ENCODE assay signal across 11 cellular contexts in the genomic region with DNA sequence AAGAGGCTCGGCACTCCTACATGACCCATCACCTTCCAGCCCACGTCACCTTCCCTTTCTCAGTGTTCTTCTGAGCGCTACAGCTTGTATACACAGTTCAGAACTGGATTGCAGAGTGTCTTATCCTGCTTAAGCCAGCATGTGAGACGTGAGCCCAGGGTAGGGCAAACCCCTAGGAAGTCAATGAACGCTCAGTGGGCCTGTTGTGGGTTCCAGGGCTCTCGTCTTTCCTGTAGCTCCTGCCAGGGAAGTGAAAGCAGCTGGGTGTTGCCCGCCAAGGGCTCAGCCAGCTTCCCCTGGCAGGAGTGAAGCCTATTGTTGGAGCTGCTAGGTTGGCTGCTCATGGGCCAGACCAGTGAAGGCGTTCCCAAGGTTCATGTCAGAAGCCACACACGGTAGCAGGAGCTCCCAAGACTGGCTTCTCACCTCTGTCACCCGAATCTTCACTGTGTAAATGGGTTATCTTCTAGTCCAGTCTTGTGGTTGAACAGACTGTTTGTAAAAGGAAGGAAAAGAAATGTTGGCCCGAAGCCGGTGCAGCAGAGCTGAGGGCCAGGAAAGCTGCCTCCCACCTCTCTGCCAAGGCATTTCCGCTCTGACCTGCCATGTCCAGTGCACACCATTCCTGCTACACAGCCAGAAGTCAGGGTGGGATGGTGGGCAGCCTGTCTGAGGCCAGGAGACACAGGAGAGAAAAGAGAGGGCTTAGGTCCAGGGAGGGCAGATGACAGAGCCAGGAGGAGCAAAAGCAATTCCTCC.
DNase-seq lines count a peak whose midpoint lies in the region; ATAC-seq and TF ChIP-seq lines count a peak whose summit lies in the region.
"Had no signal": no experiment of that assay in that cellular context is flagged by ENCODE, and none has a peak within 500 bp of the region (broad histone marks: within the 10 kb centered on the region; RNA-seq: fewer than 3 reads in every experiment).

No MANE protein-coding gene starts in this region.

- TF ChIP-seq CTCF in transverse colon (IDR thresholded peaks at IDR 0.05) (no peak), type B pancreatic cell (conservative IDR thresholded peaks at IDR 0.05) (no peak), GM13976 (IDR thresholded peaks at IDR 0.05; ENCODE audit: borderline replicate concordance, control extremely low read depth, extremely low read depth, insufficient read depth, missing control alignments) (no peak)

- no peak for TF ChIP-seq POLR2A in transverse colon (IDR thresholded peaks at IDR 0.05)

- H3K4me1 Mint-ChIP-seq in type B pancreatic cell (ENCODE audit: unreplicated experiment): peaks cover 24% of the 10 kb centered on the region
- peaks cover 12% of the 10 kb centered on the region for H3K4me1 Mint-ChIP-seq in activated T-helper 17 cell treated with anti-CD3 and anti-CD28 coated beads, Interleukin-2, amount 50 U/mL, for 72 hours

- no peak overlapping the region for H3K4me3 Mint-ChIP-seq in type B pancreatic cell
- H3K4me3 Mint-ChIP-seq in activated T-helper 17 cell treated with anti-CD3 and anti-CD28 coated beads, Interleukin-2, amount 50 U/mL, for 72 hours: no peak overlapping the region
- H3K4me3 Mint-ChIP-seq: activated CD8-positive, alpha-beta T cell treated with anti-CD3 and anti-CD28 coated beads, Interleukin-2, amount 10 ng/mL, durations not matched to agents 7 days and 5 days had no signal

- WGBS in transverse colon (ENCODE audit: low coverage in 1 of 2), 2 donors: 61 to 81% methylated on average over 3 to 13 of the region's 13 CpGs

- H3K27ac ChIP-seq in transverse colon: peak overlapping the region; percentile 72 to 80 (median 73)

- intact Hi-C loops in transverse colon (cut with DNase I; ENCODE audit: low total_unique reads): no loop called here

- no peak overlapping the region for H3K4me3 ChIP-seq in transverse colon
- H3K4me3 ChIP-seq: Peyer's patch had no signal

- no peaks in the 10 kb centered on the region for H3K9me3 ChIP-seq in transverse colon
- H3K9me3 ChIP-seq: Peyer's patch had no signal

- H3K36me3 ChIP-seq in transverse colon: no peaks in the 10 kb centered on the region
- H3K36me3 ChIP-seq: Peyer's patch had no signal

- peak; percentile 86 for DNase-seq in MV-4-11 (lab: John Stamatoyannopoulos, UW)
- DNase-seq in mucosa of gallbladder (ENCODE audit: low spot score): peak; percentile 75
- no peak for DNase-seq in transverse colon
- DNase-seq in type B pancreatic cell (ENCODE audit: extremely low spot score, unreplicated experiment): no peak
- DNase-seq in activated CD4-positive, alpha-beta T cell treated with anti-CD3 and anti-CD28 coated beads, Interleukin-2, amount 50 U/mL, for 48 hours: no peak
- DNase-seq in GM13976 (ENCODE audit: low spot score): no peak
- DNase-seq: activated CD8-positive, alpha-beta T cell treated with anti-CD3 and anti-CD28 coated beads, Interleukin-2, amount 10 ng/mL, durations not matched to agents 7 days and 5 days; EL; Peyer's patch had no signal

- TF ChIP-seq EP300 in transverse colon (IDR thresholded peaks at IDR 0.05; ENCODE audit: low read depth): no peak

- no peak overlapping the region for H3K27ac Mint-ChIP-seq in type B pancreatic cell
- no peak overlapping the region for H3K27ac Mint-ChIP-seq in activated T-helper 17 cell treated with anti-CD3 and anti-CD28 coated beads, Interleukin-2, amount 50 U/mL, for 72 hours
- H3K27ac Mint-ChIP-seq: activated CD8-positive, alpha-beta T cell treated with anti-CD3 and anti-CD28 coated beads, Interleukin-2, amount 10 ng/mL, durations not matched to agents 7 days and 5 days had no signal

- no peaks in the 10 kb centered on the region for H3K9me3 Mint-ChIP-seq in type B pancreatic cell
- H3K9me3 Mint-ChIP-seq in activated T-helper 17 cell treated with anti-CD3 and anti-CD28 coated beads, Interleukin-2, amount 50 U/mL, for 72 hours: peaks cover 4% of the 10 kb centered on the region

- H3K27me3 Mint-ChIP-seq in type B pancreatic cell: peaks cover 9% of the 10 kb centered on the region
- H3K27me3 Mint-ChIP-seq in activated T-helper 17 cell treated with anti-CD3 and anti-CD28 coated beads, Interleukin-2, amount 50 U/mL, for 72 hours: peaks cover 4% of the 10 kb centered on the region

- in situ Hi-C loops in transverse colon (cut with MboI; ENCODE audit: low pct_ligation_motif_present in 1 of 4, low pct_unique_long_range_greater_than_20kb in 1 of 4, low sequenced_read_pairs in 3 of 4): no loop called here
- in situ Hi-C loops in GM13976 (cut with MboI; ENCODE audit: low sequenced_read_pairs, unreplicated experiment): no loop called here

- peak; percentile 93 for ATAC-seq in esophagus mucosa
- no peak for ATAC-seq in activated T-helper 17 cell treated with anti-CD3 and anti-CD28 coated beads, Interleukin-2, amount 50 U/mL, for 72 hours (replicated peaks)
- ATAC-seq: activated CD8-positive, alpha-beta T cell treated with anti-CD3 and anti-CD28 coated beads, Interleukin-2, amount 10 ng/mL, durations not matched to agents 7 days and 5 days had no signal

- H3K4me1 ChIP-seq in transverse colon: peaks cover 3 to 30% (median 17%) of the 10 kb centered on the region in 4 donors

- no peaks in the 10 kb centered on the region for H3K36me3 Mint-ChIP-seq in type B pancreatic cell
- H3K36me3 Mint-ChIP-seq in activated T-helper 17 cell treated with anti-CD3 and anti-CD28 coated beads, Interleukin-2, amount 50 U/mL, for 72 hours (ENCODE audit: low read depth): no peaks in the 10 kb centered on the region

- no peaks in the 10 kb centered on the region for H3K27me3 ChIP-seq in transverse colon
- H3K27me3 ChIP-seq: Peyer's patch had no signal

Comparison
In these comparisons a context has a peak if more than half of its experiments do, and no peak if none do; other contexts are left out.
1. DNase-seq: peak in MV-4-11 (single experiment) and mucosa of gallbladder (single experiment); none in transverse colon (single experiment), type B pancreatic cell (single experiment), activated CD4-positive, alpha-beta T cell treated with anti-CD3 and anti-CD28 coated beads, Interleukin-2, amount 50 U/mL, for 48 hours (0 of 2) and GM13976 (single experiment).